20 cellular contexts compared by ENCODE assay signal in genomic region chr17:57676543-57676942, GRCh38.
DNase-seq lines count a peak whose midpoint lies in the region; ATAC-seq and TF ChIP-seq lines count a peak whose summit lies in the region.
"Had no signal": no experiment of that assay in that cellular context is flagged by ENCODE, and none has a peak within 500 bp of the region (broad histone marks: within the 10 kb centered on the region; RNA-seq: fewer than 3 reads in every experiment).

No MANE protein-coding gene starts in this region.

- H3K36me3 Mint-ChIP-seq in activated CD8-positive, alpha-beta memory T cell treated with anti-CD3 and anti-CD28 coated beads, Interleukin-2, amount 10 ng/mL, durations not matched to agents 7 days and 5 days: peaks cover 3% of the 10 kb centered on the region
- H3K36me3 Mint-ChIP-seq in WTC11: peaks cover 2% of the 10 kb centered on the region; the same call in 1 of the 2 replicates

- intact Hi-C loops in body of pancreas (cut with DNase I): loop anchor here (10.0 kb wide), 1 partner anchor 542 kb away; no protein-coding TSS in a partner anchor

- CTCF ChIA-PET in activated CD8-positive, alpha-beta memory T cell treated with anti-CD3 and anti-CD28 coated beads, Interleukin-2, amount 10 ng/mL, durations not matched to agents 7 days and 5 days (lab: Charles Lee): interaction anchor here (1.1 to 3.0 kb wide), 2 partner anchors 79 to 433 kb away, joined by 4 to 13 read pairs; no protein-coding TSS in a partner anchor
- CTCF ChIA-PET in WTC11 (lab: Charles Lee): no interaction called here

- H3K4me3 ChIP-seq in DND-41 (ENCODE audit: low read depth in 1 of 2, low read length in 2 of 2) (no peak overlapping the region), coronary artery (no peak overlapping the region), body of pancreas (no peak overlapping the region)
- H3K4me3 ChIP-seq: GM23338, MG63 had no signal

- peaks cover 22% of the 10 kb centered on the region for H3K4me1 Mint-ChIP-seq in activated CD8-positive, alpha-beta memory T cell treated with anti-CD3 and anti-CD28 coated beads, Interleukin-2, amount 10 ng/mL, durations not matched to agents 7 days and 5 days
- H3K4me1 Mint-ChIP-seq in WTC11: peaks cover 16% of the 10 kb centered on the region

- H3K9me3 Mint-ChIP-seq in activated CD8-positive, alpha-beta memory T cell treated with anti-CD3 and anti-CD28 coated beads, Interleukin-2, amount 10 ng/mL, durations not matched to agents 7 days and 5 days (ENCODE audit: low read depth): no peaks in the 10 kb centered on the region
- H3K9me3 Mint-ChIP-seq in WTC11: no peaks in the 10 kb centered on the region
- H3K9me3 Mint-ChIP-seq: CD4-positive, CD25-positive, alpha-beta regulatory T cell; GM23338; IgD-negative memory B cell had no signal

- peaks cover 21% of the 10 kb centered on the region for H3K79me2 ChIP-seq in DND-41 (ENCODE audit: insufficient read depth, low read length)

- no peaks in the 10 kb centered on the region for H3K27me3 Mint-ChIP-seq in activated CD8-positive, alpha-beta memory T cell treated with anti-CD3 and anti-CD28 coated beads, Interleukin-2, amount 10 ng/mL, durations not matched to agents 7 days and 5 days
- no peaks in the 10 kb centered on the region for H3K27me3 Mint-ChIP-seq in WTC11 (ENCODE audit: low read depth)
- H3K27me3 Mint-ChIP-seq: CD4-positive, CD25-positive, alpha-beta regulatory T cell; IgD-negative memory B cell had no signal

- H3K4me1 ChIP-seq in DND-41 (ENCODE audit: insufficient read depth, low read length): peaks cover 5% of the 10 kb centered on the region; the same call in 1 of the 2 replicates
- H3K4me1 ChIP-seq in body of pancreas: peaks cover 6% of the 10 kb centered on the region

- H3K4me3 Mint-ChIP-seq in activated CD8-positive, alpha-beta memory T cell treated with anti-CD3 and anti-CD28 coated beads, Interleukin-2, amount 10 ng/mL, durations not matched to agents 7 days and 5 days: no peak overlapping the region
- no peak overlapping the region for H3K4me3 Mint-ChIP-seq in WTC11
- H3K4me3 Mint-ChIP-seq: CD4-positive, CD25-positive, alpha-beta regulatory T cell; GM23338 had no signal

- TF ChIP-seq CTCF in DND-41 (IDR thresholded peaks at IDR 0.05; ENCODE audit: borderline replicate concordance, extremely low read depth, low read length, poor library complexity, severe bottlenecking) (no peak), coronary artery (IDR thresholded peaks at IDR 0.05) (no peak), WTC11 (IDR thresholded peaks at IDR 0.05) (no peak), body of pancreas (IDR thresholded peaks at IDR 0.05) (no peak)

- POLR2A ChIA-PET in WTC11 (lab: Charles Lee): no interaction called here

- no peak overlapping the region for H2AFZ ChIP-seq in DND-41 (ENCODE audit: low read depth, low read length)
- H2AFZ ChIP-seq: GM23338 had no signal

- 90 to 94% methylated on average over 7 of the region's 7 CpGs for WGBS in body of pancreas, 2 donors

- peak overlapping the region; percentile 22; the same call in 1 of the 2 replicates for H3K27ac ChIP-seq in DND-41 (ENCODE audit: low read length)
- H3K27ac ChIP-seq in coronary artery: no peak overlapping the region
- no peak overlapping the region for H3K27ac ChIP-seq in body of pancreas

- TF ChIP-seq POLR2A in body of pancreas (IDR thresholded peaks at IDR 0.05): no peak

- H3K27me3 ChIP-seq in DND-41 (ENCODE audit: insufficient read depth, low read length, poor library complexity): no peaks in the 10 kb centered on the region
- no peaks in the 10 kb centered on the region for H3K27me3 ChIP-seq in body of pancreas
- H3K27me3 ChIP-seq: BE2C, MG63 had no signal

- ATAC-seq in activated CD8-positive, alpha-beta memory T cell treated with anti-CD3 and anti-CD28 coated beads, Interleukin-2, amount 10 ng/mL, durations not matched to agents 7 days and 5 days: no peak
- ATAC-seq in DND-41 (ENCODE audit: insufficient read depth, low read depth) (no peak), WTC11 (no peak), body of pancreas (no peak)
- ATAC-seq: GM23338, Panc1 had no signal

- H3K4me2 ChIP-seq in DND-41 (ENCODE audit: insufficient read depth, low read length): no peak overlapping the region
- H3K4me2 ChIP-seq: GM23338 had no signal

- H3K36me3 ChIP-seq in DND-41 (ENCODE audit: insufficient read depth, low read length) (peaks cover 86% of the 10 kb centered on the region), body of pancreas (replicated peaks in 1 of 2; ENCODE audit: insufficient read depth in 1 of 2, low read depth in 2 of 2) (no peaks in the 10 kb centered on the region)
- H3K36me3 ChIP-seq: MG63 had no signal

- no peak overlapping the region for H3K27ac Mint-ChIP-seq in activated CD8-positive, alpha-beta memory T cell treated with anti-CD3 and anti-CD28 coated beads, Interleukin-2, amount 10 ng/mL, durations not matched to agents 7 days and 5 days
- no peak overlapping the region for H3K27ac Mint-ChIP-seq in WTC11
- H3K27ac Mint-ChIP-seq: GM23338, IgD-negative memory B cell had no signal

- no peak overlapping the region for H3K9ac ChIP-seq in DND-41 (ENCODE audit: low read depth, low read length)

- peaks cover 12% of the 10 kb centered on the region; the same call in 1 of the 2 replicates for H4K20me1 ChIP-seq in DND-41 (ENCODE audit: insufficient read depth, low read length)

- peak; percentile 28 for DNase-seq in activated CD8-positive, alpha-beta memory T cell treated with anti-CD3 and anti-CD28 coated beads for 24 hours
- DNase-seq in activated CD8-positive, alpha-beta memory T cell treated with anti-CD3 and anti-CD28 coated beads, Interleukin-2, amount 10 ng/mL, durations not matched to agents 7 days and 5 days: no peak
- no peak for DNase-seq in DND-41
- DNase-seq in coronary artery (ENCODE audit: low spot score): peak; percentile 52
- DNase-seq in stimulated activated CD8-positive, alpha-beta memory T cell treated with anti-CD3 and anti-CD28 coated beads, Interleukin-4, amount 100 ng/mL, for 48 hours: peak; percentile 18
- no peak for DNase-seq in WTC11 (ENCODE audit: low spot score)
- no peak for DNase-seq in body of pancreas
- DNase-seq: BE2C; CD4-positive, CD25-positive, alpha-beta regulatory T cell; COR-L47; GF-D8; Kasumi-1; MG63; NCI-H1092; NCI-H1436 treated with DMSO at 0.1 percent for 48 hours; NCI-H2029; NCI-H345 had no signal

- H3K9me3 ChIP-seq in DND-41 (ENCODE audit: insufficient read depth, low read length, severe bottlenecking) (no peaks in the 10 kb centered on the region), body of pancreas (no peaks in the 10 kb centered on the region)
- H3K9me3 ChIP-seq: BE2C, MG63 had no signal

TF ChIP-seq in WTC11, 78 proteins besides CTCF, POLR2A, EP300 and RAD21:
- no peak for TF ChIP-seq USF1 (CRISPR knock-in tag; IDR thresholded peaks at IDR 0.05)
- no peak for TF ChIP-seq ZNF396 (CRISPR knock-in tag; IDR thresholded peaks at IDR 0.05; ENCODE audit: borderline replicate concordance)
- TF ChIP-seq TCF7 (CRISPR knock-in tag; IDR thresholded peaks at IDR 0.05; ENCODE audit: low read depth): no peak
- TF ChIP-seq GABPB1 (CRISPR knock-in tag; IDR thresholded peaks at IDR 0.05): no peak
- TF ChIP-seq E2F5 (CRISPR knock-in tag; IDR thresholded peaks at IDR 0.05): no peak

Comparison
In these comparisons a context has a peak if more than half of its experiments do, and no peak if none do; other contexts are left out.
1. DNase-seq: peak in activated CD8-positive, alpha-beta memory T cell treated with anti-CD3 and anti-CD28 coated beads for 24 hours (single experiment), coronary artery (single experiment) and stimulated activated CD8-positive, alpha-beta memory T cell treated with anti-CD3 and anti-CD28 coated beads, Interleukin-4, amount 100 ng/mL, for 48 hours (single experiment); none in activated CD8-positive, alpha-beta memory T cell treated with anti-CD3 and anti-CD28 coated beads, Interleukin-2, amount 10 ng/mL, durations not matched to agents 7 days and 5 days (single experiment), DND-41 (single experiment), WTC11 (single experiment) and body of pancreas (0 of 4).